ENCODE assay signal across 26 cellular contexts in genomic region chr2:31421634-31422033, GRCh38. TPM values are rescaled to one million over a fixed set of nuclear protein-coding genes. Genes with fewer than 3 reads are reported as not detected.
"Had no signal": no experiment of that assay in that cellular context is flagged by ENCODE, and none has a peak within 500 bp of the region (broad histone marks: within the 10 kb centered on the region; RNA-seq: fewer than 3 reads in every experiment).

No MANE protein-coding gene starts in this region.

- FAIRE-seq: pancreas had no signal

- H3K4me3 ChIP-seq: left lung, lower lobe of right lung, pancreas, prostate gland, skin epidermis, spleen, tibial nerve, upper lobe of left lung, vagina had no signal

- H3K4me1 Mint-ChIP-seq: naive B cell, natural killer cell had no signal

- DNase-seq: hippocampal formation; kidney glomerular epithelial cell; left cardiac atrium; left lung; lower lobe of right lung; mammary epithelial cell; mesenchymal stem cell; naive B cell; natural killer cell; pancreas; posterior cingulate gyrus; retina; right cardiac atrium; spleen; stimulated activated CD4-positive, alpha-beta T cell treated with anti-CD3 and anti-CD28 coated beads, Interleukin-4, amount 100 ng/mL, for 24 hours; stimulated activated naive CD4-positive, alpha-beta T cell; upper lobe of left lung had no signal

- H3K27ac ChIP-seq: left lung, lower lobe of right lung, pancreas, prostate gland, skin epidermis, spleen, tibial nerve, upper lobe of left lung, vagina had no signal

- H3K36me3 Mint-ChIP-seq: stimulated activated effector memory CD8-positive, alpha-beta T cell treated with anti-CD3 and anti-CD28 coated beads, Interleukin-12 subunit alpha, Interleukin-12 subunit beta, amount 100 ng/mL, for 72 hours had no signal

- H3K36me3 ChIP-seq: left lung, lower lobe of right lung, pancreas, prostate gland, spleen, tibial nerve, upper lobe of left lung, vagina had no signal

- H3K27ac Mint-ChIP-seq: naive B cell; natural killer cell; stimulated activated effector memory CD8-positive, alpha-beta T cell treated with anti-CD3 and anti-CD28 coated beads, Interleukin-12 subunit alpha, Interleukin-12 subunit beta, amount 100 ng/mL, for 72 hours; stimulated activated naive CD8-positive, alpha-beta T cell treated with anti-CD3 and anti-CD28 coated beads, Interleukin-15, Interleukin-2, amounts not matched to agents 100 ng/mL and 50 ng/mL, for 24 hours had no signal

- H3K4me3 Mint-ChIP-seq: naive B cell; natural killer cell; stimulated activated effector memory CD8-positive, alpha-beta T cell treated with anti-CD3 and anti-CD28 coated beads, Interleukin-12 subunit alpha, Interleukin-12 subunit beta, amount 100 ng/mL, for 72 hours; stimulated activated naive CD8-positive, alpha-beta T cell treated with anti-CD3 and anti-CD28 coated beads, Interleukin-15, Interleukin-2, amounts not matched to agents 100 ng/mL and 50 ng/mL, for 24 hours had no signal

- H3K4me1 ChIP-seq: left lung, lower lobe of right lung, pancreas, prostate gland, spleen, tibial nerve, upper lobe of left lung, vagina had no signal

- H3K9me3 ChIP-seq: pancreas, prostate gland, vagina had no signal

- H3K27me3 ChIP-seq: left lung, spleen, tibial nerve, upper lobe of left lung, vagina had no signal

- ATAC-seq: left lung; lower lobe of right lung; natural killer cell; pancreas; right cardiac atrium; sciatic nerve; stimulated activated effector memory CD8-positive, alpha-beta T cell treated with anti-CD3 and anti-CD28 coated beads, Interleukin-12 subunit alpha, Interleukin-12 subunit beta, amount 100 ng/mL, for 72 hours had no signal

RNA-seq across cellular contexts. Expression of gene XDH, which starts 7.1 kb away (rescaled TPM):
- total RNA-seq: natural killer cell, spleen, subcutaneous adipose tissue, temporal lobe had no signal
- polyA plus RNA-seq: right cardiac atrium had no signal
